ENCODE assay signal across 13 cellular contexts in genomic region chr9:27387722-27388121, GRCh38.
"Had no signal": no experiment of that assay in that cellular context is flagged by ENCODE, and none has a peak within 500 bp of the region (broad histone marks: within the 10 kb centered on the region; RNA-seq: fewer than 3 reads in every experiment).

No MANE protein-coding gene starts in this region.

- DNase-seq: activated CD4-positive, alpha-beta memory T cell treated with anti-CD3 and anti-CD28 coated beads for 36 hours; foreskin fibroblast; left cardiac atrium; lower lobe of right lung; sigmoid colon; spleen; stimulated activated CD8-positive, alpha-beta memory T cell treated with anti-CD3 and anti-CD28 coated beads, Interleukin-4, amount 100 ng/mL, for 48 hours; stimulated activated naive CD4-positive, alpha-beta T cell treated with Interleukin-2 at 50 U/mL for 16 hours; substantia nigra; tibial artery had no signal

- H2AFZ ChIP-seq: parathyroid adenoma had no signal

- H3K27ac Mint-ChIP-seq: activated CD4-positive, alpha-beta memory T cell treated with anti-CD3 and anti-CD28 coated beads for 36 hours; activated naive CD8-positive, alpha-beta T cell; natural killer cell treated with Interleukin-12 subunit alpha and Interleukin-12 subunit beta and Interleukin-15 and Interleukin-18, amount 100 ng/mL, for 72 hours had no signal

- H3K79me2 ChIP-seq: parathyroid adenoma had no signal

- H3K4me1 ChIP-seq: parathyroid adenoma had no signal

- H3K36me3 ChIP-seq: lower lobe of right lung, sigmoid colon, spleen, tibial artery had no signal

- H3K9ac ChIP-seq: parathyroid adenoma had no signal

- H3K9me3 ChIP-seq: lower lobe of right lung, sigmoid colon, spleen, tibial artery had no signal

- H3K27me3 Mint-ChIP-seq: activated CD4-positive, alpha-beta memory T cell treated with anti-CD3 and anti-CD28 coated beads for 36 hours; activated naive CD8-positive, alpha-beta T cell had no signal

- H3K4me3 ChIP-seq: lower lobe of right lung, sigmoid colon, spleen, tibial artery had no signal

- H3K27me3 ChIP-seq: sigmoid colon, spleen, tibial artery had no signal

- H3K4me3 Mint-ChIP-seq: activated CD4-positive, alpha-beta memory T cell treated with anti-CD3 and anti-CD28 coated beads for 36 hours; activated naive CD8-positive, alpha-beta T cell; natural killer cell treated with Interleukin-12 subunit alpha and Interleukin-12 subunit beta and Interleukin-15 and Interleukin-18, amount 100 ng/mL, for 72 hours had no signal

- H3K9me3 Mint-ChIP-seq: activated CD4-positive, alpha-beta memory T cell treated with anti-CD3 and anti-CD28 coated beads for 36 hours; natural killer cell treated with Interleukin-12 subunit alpha and Interleukin-12 subunit beta and Interleukin-15 and Interleukin-18, amount 100 ng/mL, for 72 hours had no signal

- ATAC-seq: left cardiac atrium; lower lobe of right lung; natural killer cell treated with Interleukin-12 subunit alpha and Interleukin-12 subunit beta and Interleukin-15 and Interleukin-18, amount 100 ng/mL, for 72 hours had no signal

- H3K36me3 Mint-ChIP-seq: activated CD4-positive, alpha-beta memory T cell treated with anti-CD3 and anti-CD28 coated beads for 36 hours; activated naive CD8-positive, alpha-beta T cell; natural killer cell treated with Interleukin-12 subunit alpha and Interleukin-12 subunit beta and Interleukin-15 and Interleukin-18, amount 100 ng/mL, for 72 hours had no signal
